In the genomic region with DNA sequence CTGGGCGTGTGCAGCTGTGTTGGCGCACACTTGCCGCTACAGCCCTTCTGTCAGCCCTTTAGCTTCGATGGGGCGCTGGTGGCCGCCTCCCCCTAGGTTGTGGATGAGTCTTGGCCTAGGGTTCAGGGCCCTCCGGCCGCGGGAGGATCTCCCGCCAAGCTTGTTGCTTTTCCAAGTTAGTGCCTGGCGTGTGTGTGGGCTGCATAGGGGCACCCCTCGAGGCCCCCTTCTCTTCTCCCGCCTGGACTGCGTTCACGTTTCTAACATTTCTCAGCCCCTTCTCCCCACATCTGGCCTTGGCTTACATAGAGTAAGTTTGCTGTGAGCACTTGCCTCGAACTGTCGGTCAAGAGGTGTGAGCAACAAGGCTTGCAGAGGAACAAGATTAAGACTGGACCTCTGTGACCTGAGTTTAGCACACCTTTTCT, we compare ENCODE assay signal across 8 cellular contexts. TPM values are rescaled to one million over a fixed set of nuclear protein-coding genes. Genes with fewer than 3 reads are reported as not detected.
DNase-seq lines count a peak whose midpoint lies in the region; TF ChIP-seq lines count a peak whose summit lies in the region.

No MANE protein-coding gene starts in this region.

- H3K36me3 ChIP-seq in SU-DHL-6 (ENCODE audit: low read length) (no peaks in the 10 kb centered on the region), sigmoid colon (peaks cover 0 to 5% (median 0%) of the 10 kb centered on the region in 4 donors)

- H3K79me2 ChIP-seq in SU-DHL-6 (ENCODE audit: insufficient read depth, low read length) = peaks cover 44% of the 10 kb centered on the region

- H3K9me3 ChIP-seq in SU-DHL-6 (ENCODE audit: insufficient read depth, low read length) (no peaks in the 10 kb centered on the region), sigmoid colon (no peaks in the 10 kb centered on the region)

- H3K9ac ChIP-seq in SU-DHL-6 (ENCODE audit: low read length) = peak overlapping the region; percentile 96

- H3K27ac ChIP-seq in SU-DHL-6 (ENCODE audit: low read depth, low read length) = peak overlapping the region; percentile 34; the same call in 1 of the 2 replicates
- H3K27ac ChIP-seq in sigmoid colon = peak overlapping the region; percentile 93 to 98 (median 94)

- no peak for TF ChIP-seq EP300 in sigmoid colon (IDR thresholded peaks at IDR 0.05)

- peak overlapping the region; percentile 62 for H3K4me2 ChIP-seq in SU-DHL-6 (ENCODE audit: low read depth, low read length, poor library complexity, severe bottlenecking)

- no peaks in the 10 kb centered on the region for H3K9me2 ChIP-seq in SU-DHL-6 (replicated peaks; ENCODE audit: insufficient read depth, low read length)

- 0 out of 2 replicates have a peak, but pooled peaks cover under 1% of the 10 kb centered on the region for H4K20me1 ChIP-seq in SU-DHL-6 (ENCODE audit: low read depth, low read length)

- 5 to 9% methylated on average over 17 of the region's 17 CpGs for WGBS in sigmoid colon, 2 donors

- no peaks in the 10 kb centered on the region for H3K27me3 ChIP-seq in SU-DHL-6 (ENCODE audit: low read length)
- no peaks in the 10 kb centered on the region for H3K27me3 ChIP-seq in sigmoid colon

- peak overlapping the region; percentile 94 for H2AFZ ChIP-seq in SU-DHL-6 (ENCODE audit: low read depth, low read length, severe bottlenecking)

- no peak for DNase-seq in GM12865 (ENCODE audit: low read depth)
- DNase-seq in fibroblast of villous mesenchyme (ENCODE audit: low read depth) = no peak
- DNase-seq in sigmoid colon = no peak
- no peak for DNase-seq in NCI-H2171 treated with DMSO at 0.1 percent for 48 hours (lab: John Stamatoyannopoulos, UW)
- no peak for DNase-seq in NCI-H2107 (lab: John Stamatoyannopoulos, UW)
- DNase-seq in islet precursor cell = no peak
- no peak for DNase-seq in globus pallidus (ENCODE audit: low spot score)

- no peak for TF ChIP-seq POLR2A in sigmoid colon (IDR thresholded peaks at IDR 0.05)

- intact Hi-C loops in sigmoid colon (cut with DNase I) = loop anchor here (2.0 kb wide), 1 partner anchor 54 kb away; a partner anchor contains a TSS

- H3K4me3 ChIP-seq in GM12865 (ENCODE audit: low read depth, low read length) (peak overlapping the region; percentile 78), SU-DHL-6 (ENCODE audit: insufficient read depth, low read length, poor library complexity, severe bottlenecking) (peak overlapping the region; percentile 87), fibroblast of villous mesenchyme (ENCODE audit: low read depth, low read length) (peak overlapping the region; percentile 84), sigmoid colon (peak overlapping the region; percentile 65 to 83 (median 80))

- no peak for TF ChIP-seq CTCF in GM12865 (IDR thresholded peaks at IDR 0.05; ENCODE audit: insufficient read depth, low read depth, low read length, missing control alignments)
- no peak for TF ChIP-seq CTCF in SU-DHL-6 (IDR thresholded peaks at IDR 0.05; ENCODE audit: insufficient read depth, low read length, poor library complexity, severe bottlenecking)
- TF ChIP-seq CTCF in fibroblast of villous mesenchyme (IDR thresholded peaks at IDR 0.05; ENCODE audit: insufficient read depth, low read depth, low read length) = no peak
- TF ChIP-seq CTCF in sigmoid colon (IDR thresholded peaks at IDR 0.05) = peak in 1 of 4 experiments; percentile 18

- H3K4me1 ChIP-seq in sigmoid colon = peaks cover 0 to 33% (median 20%) of the 10 kb centered on the region in 4 donors

- H3F3A ChIP-seq in SU-DHL-6 (ENCODE audit: insufficient read depth) = no peaks in the 10 kb centered on the region

RNA-seq across cellular contexts. Expression of a gene that starts 0.4 kb away (rescaled TPM):
- total RNA-seq in fibroblast of villous mesenchyme (19.6 and 23.3 TPM in 2 replicates), sigmoid colon (10 to 100 TPM; 24.2 to 35.0 (median 33.2) TPM)
- polyA plus RNA-seq in sigmoid colon = 10 to 100 TPM in 2 of 3 donors, 1 to 10 TPM in 1; 6.6 to 26.1 (median 10.9) TPM

RNA-seq across cellular contexts. Expression of a gene that starts 33.5 kb away (rescaled TPM):
- total RNA-seq in fibroblast of villous mesenchyme (18.4 and 27.6 TPM in 2 replicates), sigmoid colon (10 to 100 TPM; 14.9 to 19.3 (median 17.9) TPM)
- polyA plus RNA-seq in sigmoid colon = 10 to 100 TPM in 1 of 3 donors, 1 to 10 TPM in 2; 5.4 to 10.2 (median 8.1) TPM

RNA-seq across cellular contexts. Expression of a gene that starts 54.4 kb away (rescaled TPM):
- total RNA-seq in fibroblast of villous mesenchyme (11.2 and 14.5 TPM in 2 replicates), sigmoid colon (10 to 100 TPM in 2 of 4 donors, 1 to 10 TPM in 2; 8.3 to 12.3 (median 10.4) TPM)
- 1 to 10 TPM; 5.5 to 8.5 (median 6.6) TPM for polyA plus RNA-seq in sigmoid colon
